ENCODE assay signal across 18 cellular contexts in genomic region chr4:121860121-121860520, GRCh38.
"Had no signal": no experiment of that assay in that cellular context is flagged by ENCODE, and none has a peak within 500 bp of the region (broad histone marks: within the 10 kb centered on the region; RNA-seq: fewer than 3 reads in every experiment).

No MANE protein-coding gene starts in this region.

- ATAC-seq: effector memory CD8-positive, alpha-beta T cell; natural killer cell; pancreas; right lobe of liver; stimulated activated effector memory CD8-positive, alpha-beta T cell treated with anti-CD3 and anti-CD28 coated beads, Interleukin-12 subunit alpha, Interleukin-12 subunit beta, amount 100 ng/mL, for 72 hours had no signal

- H3K27me3 ChIP-seq: colonic mucosa, neutrophil, pancreas, right lobe of liver, testis, tibial artery had no signal

- H3K36me3 ChIP-seq: colonic mucosa, pancreas had no signal

- H3K4me3 ChIP-seq: colonic mucosa, lung, pancreas, right lobe of liver, testis, tibial artery had no signal

- H3K4me1 ChIP-seq: colonic mucosa, pancreas, right lobe of liver, testis had no signal

- DNase-seq: central memory CD4-positive, alpha-beta T cell; colonic mucosa; effector memory CD8-positive, alpha-beta T cell; hypothalamus; immature natural killer cell; natural killer cell; pancreas; right lobe of liver; small intestine; stimulated activated CD4-positive, alpha-beta T cell treated with anti-CD3 and anti-CD28 coated beads, Interleukin-15, amount 100 ng/mL, for 24 hours; stimulated activated CD4-positive, alpha-beta T cell treated with anti-CD3 and anti-CD28 coated beads, Interleukin-2, amount 100 ng/mL, for 48 hours; stimulated activated naive CD4-positive, alpha-beta T cell treated with Interleukin-2 at 50 U/mL for 16 hours; substantia nigra; testis; tibial artery had no signal

- H3K27ac ChIP-seq: colonic mucosa, neutrophil, pancreas, right lobe of liver, testis, tibial artery had no signal

- H3K9me3 ChIP-seq: colonic mucosa, neutrophil, pancreas, right lobe of liver, testis, tibial artery had no signal
